20 cellular contexts compared by ENCODE assay signal in the genomic region with DNA sequence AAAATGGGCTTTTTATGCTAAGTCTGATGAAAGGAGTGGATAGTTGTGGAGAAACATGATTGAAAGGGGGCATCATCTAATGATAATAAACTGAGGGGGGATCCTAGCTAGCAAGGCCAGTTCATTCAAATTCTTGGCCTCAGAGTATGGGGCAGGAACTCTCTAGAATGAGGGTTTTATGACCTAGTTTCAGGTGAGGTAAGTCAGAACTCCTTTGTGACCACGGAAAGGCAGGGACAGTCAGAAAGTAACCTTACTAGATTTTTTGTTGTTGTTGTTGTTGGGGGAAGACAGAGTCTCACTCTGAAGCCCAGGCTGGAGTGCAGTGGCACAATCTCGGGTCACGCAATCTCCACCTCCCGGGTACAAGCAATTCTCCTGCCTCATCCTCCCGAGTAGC.
"Had no signal": no experiment of that assay in that cellular context is flagged by ENCODE, and none has a peak within 500 bp of the region (broad histone marks: within the 10 kb centered on the region; RNA-seq: fewer than 3 reads in every experiment).

No MANE protein-coding gene starts in this region.

- H3K27ac Mint-ChIP-seq: activated CD8-positive, alpha-beta memory T cell treated with anti-CD3 and anti-CD28 coated beads, Interleukin-2, amount 10 ng/mL, durations not matched to agents 7 days and 5 days; activated naive CD8-positive, alpha-beta T cell treated with anti-CD3 and anti-CD28 coated beads for 36 hours; nephron progenitor cell had no signal

- H3K9me3 ChIP-seq: esophagus squamous epithelium, left lung, thoracic aorta, upper lobe of left lung had no signal

- H3K36me3 ChIP-seq: cardiac muscle cell, esophagus squamous epithelium, heart right ventricle, left lung, thoracic aorta, upper lobe of left lung had no signal

- H3K27ac ChIP-seq: cardiac muscle cell, esophagus squamous epithelium, heart right ventricle, left lung, thoracic aorta, upper lobe of left lung had no signal

- H3K27me3 ChIP-seq: cardiac muscle cell, esophagus squamous epithelium, left lung, upper lobe of left lung had no signal

- H3K9me3 Mint-ChIP-seq: activated naive CD8-positive, alpha-beta T cell treated with anti-CD3 and anti-CD28 coated beads for 36 hours had no signal

- H3K4me3 ChIP-seq: cardiac muscle cell, left lung had no signal

- ATAC-seq: activated CD4-positive, CD25-positive, alpha-beta regulatory T cell treated with anti-CD3 and anti-CD28 coated beads, Interleukin-2, amount 50 U/mL, for 24 hours; activated CD8-positive, alpha-beta memory T cell treated with anti-CD3 and anti-CD28 coated beads, Interleukin-2, amount 10 ng/mL, durations not matched to agents 7 days and 5 days; heart right ventricle; left lung had no signal

- DNase-seq: activated CD4-positive, alpha-beta T cell treated with anti-CD3 and anti-CD28 coated beads, Interleukin-2, amount 50 U/mL, for 48 hours; activated CD8-positive, alpha-beta memory T cell treated with anti-CD3 and anti-CD28 coated beads, Interleukin-2, amount 10 ng/mL, durations not matched to agents 7 days and 5 days; activated gamma-delta T cell treated with Interleukin-2 at 50 U/mL for 16 hours; activated naive CD8-positive, alpha-beta T cell treated with anti-CD3 and anti-CD28 coated beads for 36 hours; activated T-cell treated with anti-CD3 and anti-CD28 coated beads, Interleukin-2, amount 50 U/mL, for 1 hour; amygdala; dermis blood vessel endothelial cell; effector memory CD4-positive, alpha-beta T cell; esophagus squamous epithelium; heart right ventricle; left lung; midbrain; nephron progenitor cell; occipital lobe; retina; stimulated activated CD4-positive, alpha-beta T cell treated with anti-CD3 and anti-CD28 coated beads, Interleukin-4, amount 100 ng/mL, for 1 hour; upper lobe of left lung had no signal
